ENCODE assay signal across 9 cellular contexts in the genomic region with DNA sequence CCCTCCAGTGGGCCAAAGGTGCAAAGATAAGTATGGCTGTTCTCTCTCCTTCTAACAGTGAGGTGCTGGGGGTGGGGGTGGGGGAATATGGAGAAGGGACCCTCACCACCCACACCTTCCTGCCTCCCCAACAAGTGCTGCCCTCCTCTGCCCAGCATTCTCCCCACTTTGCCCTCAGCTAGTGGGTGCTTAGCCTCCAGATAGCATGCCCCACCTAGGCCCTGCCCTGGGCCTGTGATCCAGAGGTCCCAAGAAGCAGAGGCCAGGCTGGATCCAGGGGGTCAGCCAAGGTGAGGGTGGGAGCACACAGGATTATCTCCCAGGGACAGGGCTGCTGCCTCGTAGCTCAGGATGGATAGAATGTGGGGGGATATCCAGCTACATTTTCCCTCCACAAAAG. TPM values are rescaled to one million over a fixed set of nuclear protein-coding genes. Genes with fewer than 3 reads are reported as not detected.
DNase-seq lines count a peak whose midpoint lies in the region; ATAC-seq, FAIRE-seq and TF ChIP-seq lines count a peak whose summit lies in the region.
"Had no signal": no experiment of that assay in that cellular context is flagged by ENCODE, and none has a peak within 500 bp of the region (broad histone marks: within the 10 kb centered on the region; RNA-seq: fewer than 3 reads in every experiment).

No MANE protein-coding gene starts in this region.

- FAIRE-seq in D721Med (lab: Jason Lieb, UNC) = no peak

- no peak for TF ChIP-seq POLR2A in Peyer's patch (IDR thresholded peaks at IDR 0.05)

- H3K27ac ChIP-seq in DOHH2 (ENCODE audit: low read depth, low read length) (no peak overlapping the region), Peyer's patch (peak overlapping the region in 3 of 4 donors; percentile 4 to 94 (median 91)), esophagus (ENCODE audit: low read depth in 2 of 2, low read length in 1 of 2) (peak overlapping the region in 1 of 2 donors; percentile 0), parathyroid adenoma (peak overlapping the region; percentile 37)

- no peak overlapping the region for H3K9ac ChIP-seq in parathyroid adenoma

- no peaks in the 10 kb centered on the region for H3K27me3 ChIP-seq in DOHH2 (ENCODE audit: control insufficient read depth, low read length)
- no peaks in the 10 kb centered on the region for H3K27me3 ChIP-seq in Peyer's patch
- H3K27me3 ChIP-seq in esophagus (ENCODE audit: control insufficient read depth in 1 of 2, insufficient read depth in 2 of 2, low read length in 2 of 2) = no peaks in the 10 kb centered on the region
- no peaks in the 10 kb centered on the region for H3K27me3 ChIP-seq in parathyroid adenoma (ENCODE audit: control insufficient read depth, insufficient read depth, low read length)

- peaks cover 29% of the 10 kb centered on the region for H3K4me1 ChIP-seq in DOHH2 (ENCODE audit: control insufficient read depth, low read length)
- peaks cover 0 to 33% (median 9%) of the 10 kb centered on the region in 4 donors for H3K4me1 ChIP-seq in Peyer's patch
- peaks cover 6 to 12% of the 10 kb centered on the region in 2 donors for H3K4me1 ChIP-seq in esophagus (ENCODE audit: control insufficient read depth in 2 of 2, insufficient read depth in 2 of 2, low read length in 1 of 2)
- H3K4me1 ChIP-seq in parathyroid adenoma = no peaks in the 10 kb centered on the region
- peaks cover 14% of the 10 kb centered on the region for H3K4me1 ChIP-seq in mucosa of descending colon (ENCODE audit: low read depth)

- H3K9me2 ChIP-seq in DOHH2 (replicated peaks; ENCODE audit: control insufficient read depth, low read length) = no peaks in the 10 kb centered on the region

- 51 to 69% methylated on average over 1 of the region's 1 CpG for WGBS in esophagus, 2 donors

- no peak for TF ChIP-seq CTCF in DOHH2 (IDR thresholded peaks at IDR 0.05; ENCODE audit: low read depth, low read length, poor library complexity, severe bottlenecking)
- TF ChIP-seq CTCF in Peyer's patch (IDR thresholded peaks at IDR 0.05) = no peak
- TF ChIP-seq CTCF in parathyroid adenoma (IDR thresholded peaks at IDR 0.05) = no peak
- TF ChIP-seq CTCF in mucosa of descending colon (IDR thresholded peaks at IDR 0.05) = no peak
- TF ChIP-seq CTCF in D721Med (IDR thresholded peaks at IDR 0.05; ENCODE audit: insufficient read depth, missing control alignments) = no peak

- H3K4me3 ChIP-seq in DOHH2 (ENCODE audit: low read length) = peak overlapping the region; percentile 99
- peak overlapping the region in 3 of 4 donors; percentile 59 to 91 (median 75) for H3K4me3 ChIP-seq in Peyer's patch
- H3K4me3 ChIP-seq in esophagus (ENCODE audit: low read depth in 1 of 2, low read length in 2 of 2) = peak overlapping the region; percentile 16 to 61
- no peak overlapping the region for H3K4me3 ChIP-seq in parathyroid adenoma (ENCODE audit: low read depth, low read length)
- H3K4me3 ChIP-seq in mucosa of descending colon = no peak overlapping the region

- DNase-seq in Peyer's patch (no peak), mucosa of descending colon (no peak), D721Med (ENCODE audit: insufficient read length, low spot score) (no peak), NCI-H1105 (lab: John Stamatoyannopoulos, UW) (no peak)
- DNase-seq: T1000 had no signal

- peaks cover 44% of the 10 kb centered on the region for H3K79me2 ChIP-seq in DOHH2 (ENCODE audit: control insufficient read depth, low read length)
- H3K79me2 ChIP-seq in parathyroid adenoma = no peaks in the 10 kb centered on the region

- H3K9me3 ChIP-seq in DOHH2 (ENCODE audit: control insufficient read depth, insufficient read depth, low read length) (no peaks in the 10 kb centered on the region), Peyer's patch (no peaks in the 10 kb centered on the region), esophagus (ENCODE audit: control insufficient read depth in 2 of 2, insufficient read depth in 1 of 2, low read depth in 1 of 2, low read length in 1 of 2) (peaks cover 0 to 2% of the 10 kb centered on the region in 2 donors), parathyroid adenoma (ENCODE audit: control insufficient read depth, low read length) (no peaks in the 10 kb centered on the region), mucosa of descending colon (no peaks in the 10 kb centered on the region)

- H3K36me3 ChIP-seq in DOHH2 (ENCODE audit: control insufficient read depth, low read length) = peaks cover 8% of the 10 kb centered on the region
- no peaks in the 10 kb centered on the region for H3K36me3 ChIP-seq in Peyer's patch
- peaks cover 0 to 2% of the 10 kb centered on the region in 2 donors for H3K36me3 ChIP-seq in esophagus (ENCODE audit: control insufficient read depth in 2 of 2, insufficient read depth in 2 of 2, low read length in 1 of 2)
- H3K36me3 ChIP-seq in parathyroid adenoma (ENCODE audit: control insufficient read depth, insufficient read depth, low read length) = no peaks in the 10 kb centered on the region
- no peaks in the 10 kb centered on the region for H3K36me3 ChIP-seq in mucosa of descending colon (ENCODE audit: low read depth)

- peaks cover 8% of the 10 kb centered on the region; the same call in 1 of the 2 replicates for H4K20me1 ChIP-seq in DOHH2 (ENCODE audit: control insufficient read depth, insufficient read depth, low read depth, low read length)

- H3F3A ChIP-seq in DOHH2 (ENCODE audit: control insufficient read depth, insufficient read depth) = peaks cover 5% of the 10 kb centered on the region

- no peak overlapping the region for H2AFZ ChIP-seq in parathyroid adenoma

- intact Hi-C loops in mucosa of descending colon (cut with DNase I, micrococcal nuclease) = no loop called here

- H3K4me2 ChIP-seq in DOHH2 (ENCODE audit: low read length) (peak overlapping the region; percentile 100), parathyroid adenoma (ENCODE audit: low read length) (peak overlapping the region; percentile 97)

- no peak for ATAC-seq in mucosa of descending colon
- no peak for ATAC-seq in GM21619 (IDR thresholded peaks at IDR 0.05; ENCODE audit: unreplicated experiment)

RNA-seq across cellular contexts. Expression of a gene that starts 1.2 kb away (rescaled TPM):
- total RNA-seq in Peyer's patch = 10 to 100 TPM in 2 of 4 donors, 1 to 10 TPM in 2; 7.4 to 13.2 (median 10.2) TPM
- 10 to 100 TPM; 18.0 to 33.2 TPM for polyA plus RNA-seq in esophagus
- 10 to 100 TPM; 14.5 to 69.6 (median 26.5) TPM for total RNA-seq in mucosa of descending colon

RNA-seq across cellular contexts. Expression of a gene that starts 14.9 kb away (rescaled TPM):
- total RNA-seq in Peyer's patch = not detected
- under 1 TPM; 0.07 to 0.08 TPM for polyA plus RNA-seq in esophagus
- under 1 TPM in 1 of 3 donors, not detected in 2; 0.19 TPM for total RNA-seq in mucosa of descending colon

RNA-seq across cellular contexts. Expression of a gene that starts 20.2 kb away (rescaled TPM):
- 10 to 100 TPM; 39.8 to 61.9 (median 47.0) TPM for total RNA-seq in Peyer's patch
- polyA plus RNA-seq in esophagus = 10 to 100 TPM; 33.3 to 43.4 TPM
- total RNA-seq in mucosa of descending colon = 100 to 1,000 TPM in 1 of 3 donors, 10 to 100 TPM in 2; 71.7 to 114 (median 75.0) TPM

RNA-seq across cellular contexts. Expression of a gene that starts 29.7 kb away (rescaled TPM):
- 100 to 1,000 TPM in 1 of 4 donors, 10 to 100 TPM in 3; 14.2 to 202 (median 34.1) TPM for total RNA-seq in Peyer's patch
- 10 to 100 TPM; 15.6 to 21.8 TPM for polyA plus RNA-seq in esophagus
- 10 to 100 TPM; 12.2 to 52.0 (median 38.4) TPM for total RNA-seq in mucosa of descending colon

RNA-seq across cellular contexts. Expression of a gene that starts 33.9 kb away (rescaled TPM):
- 1 to 10 TPM; 1.2 to 4.3 (median 2.3) TPM for total RNA-seq in Peyer's patch
- 1 to 10 TPM; 2.0 to 2.3 TPM for polyA plus RNA-seq in esophagus
- total RNA-seq in mucosa of descending colon = 1 to 10 TPM; 1.2 to 5.9 (median 3.4) TPM

Comparison
In these comparisons a context has a peak if more than half of its experiments do, and no peak if none do; other contexts are left out.
1. H3K4me3 ChIP-seq: peak in DOHH2 (single experiment), Peyer's patch (3 of 4) and esophagus (2 of 2); none in parathyroid adenoma (single experiment) and mucosa of descending colon (single experiment).